In the genomic region with DNA sequence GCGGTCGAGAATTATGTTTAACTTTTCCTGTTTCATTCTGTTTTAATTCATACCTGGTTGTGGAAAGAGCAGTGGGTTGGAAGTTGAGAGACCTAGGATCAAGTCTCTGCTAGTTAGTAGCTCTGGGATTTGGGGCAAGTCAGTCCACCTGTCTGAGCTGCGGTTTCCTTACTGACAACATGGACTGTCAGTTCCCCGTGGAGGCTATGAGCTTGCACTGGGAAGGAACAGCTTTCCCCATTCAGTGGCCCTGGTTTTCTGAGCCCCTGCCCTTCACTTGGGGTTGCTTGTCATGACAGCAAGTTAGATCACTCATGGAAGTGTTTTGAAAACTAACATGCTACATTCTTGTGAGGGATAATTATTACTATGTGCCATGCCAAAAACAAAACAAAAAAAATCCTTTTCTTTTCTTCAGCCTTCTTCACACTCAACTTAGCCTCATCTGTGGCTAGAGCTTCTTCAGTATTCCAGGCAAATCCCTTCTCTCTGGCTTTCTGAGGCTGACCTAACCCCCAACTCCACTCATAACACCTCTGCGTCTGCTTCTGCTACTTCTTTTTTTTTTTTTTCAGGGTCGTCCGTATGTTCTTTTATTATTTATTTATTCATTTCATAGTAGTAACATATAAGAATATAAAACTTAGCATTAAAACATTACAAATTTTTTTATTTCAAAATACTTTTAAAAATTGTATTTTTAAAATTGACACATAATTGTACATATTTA, we compare ENCODE assay signal across 9 cellular contexts. TPM values are rescaled to one million over a fixed set of nuclear protein-coding genes. Genes with fewer than 3 reads are reported as not detected.
DNase-seq lines count a peak whose midpoint lies in the region; ATAC-seq and TF ChIP-seq lines count a peak whose summit lies in the region.
"Had no signal": no experiment of that assay in that cellular context is flagged by ENCODE, and none has a peak within 500 bp of the region (broad histone marks: within the 10 kb centered on the region; RNA-seq: fewer than 3 reads in every experiment).

No MANE protein-coding gene starts in this region.

- H3K27me3 ChIP-seq in heart left ventricle, result no peaks in the 10 kb centered on the region

- intact Hi-C loops in heart left ventricle (cut with DNase I), result loop anchor here in 6 of 10 donors (1.0 to 10.0 kb wide), 7 partner anchors 39 to 96 kb away; a partner anchor contains a TSS
- intact Hi-C loops in left cardiac atrium (cut with DNase I), result loop anchor here (5.0 to 10.0 kb wide), 2 partner anchors 94 to 106 kb away; a partner anchor contains a TSS

- H3K9me3 Mint-ChIP-seq in brain, result peaks cover 0 to 3% (median 0%) of the 10 kb centered on the region in 5 experiments
- no peaks in the 10 kb centered on the region for H3K9me3 Mint-ChIP-seq in memory B cell
- 0 out of 2 replicates have a peak, but pooled peaks cover 3% of the 10 kb centered on the region for H3K9me3 Mint-ChIP-seq in WTC11
- H3K9me3 Mint-ChIP-seq: immature natural killer cell had no signal

- peaks cover 55% of the 10 kb centered on the region for H3K4me1 Mint-ChIP-seq in brain
- no peaks in the 10 kb centered on the region for H3K4me1 Mint-ChIP-seq in memory B cell
- peaks cover 4% of the 10 kb centered on the region; the same call in 1 of the 2 replicates for H3K4me1 Mint-ChIP-seq in WTC11
- H3K4me1 Mint-ChIP-seq: immature natural killer cell had no signal

- POLR2A ChIA-PET in WTC11 (lab: Charles Lee), result interaction anchor here (0.9 to 1.4 kb wide), 2 partner anchors 34 to 91 kb away, joined by 3 to 4 read pairs; no protein-coding TSS in a partner anchor

- CTCF ChIA-PET in WTC11 (lab: Charles Lee), result interaction anchor here (0.5 to 2.4 kb wide), 7 partner anchors 20 to 128 kb away, joined by 3 to 16 read pairs (median 5); no protein-coding TSS in a partner anchor

- 52 to 60% (median 60%) methylated on average over 7 of the region's 7 CpGs for WGBS in heart left ventricle, 4 donors

- no peak overlapping the region for H3K4me3 ChIP-seq in heart left ventricle

- H3K27me3 Mint-ChIP-seq in brain (peaks cover 15% of the 10 kb centered on the region), memory B cell (peaks cover 9% of the 10 kb centered on the region), WTC11 (ENCODE audit: low read depth) (no peaks in the 10 kb centered on the region; the same call in 1 of the 2 replicates)

- no peak for TF ChIP-seq POLR2A in heart left ventricle (IDR thresholded peaks at IDR 0.05)

- peak overlapping the region in 4 of 5 experiments; percentile 7 to 42 (median 32) for H3K4me3 Mint-ChIP-seq in brain
- H3K4me3 Mint-ChIP-seq in memory B cell, result no peak overlapping the region
- H3K4me3 Mint-ChIP-seq in WTC11, result no peak overlapping the region
- H3K4me3 Mint-ChIP-seq: immature natural killer cell had no signal

- in situ Hi-C loops in GM13976 (cut with MboI; ENCODE audit: low sequenced_read_pairs, unreplicated experiment), result no loop called here

- DNase-seq in heart left ventricle (no peak), left cardiac atrium (no peak), memory B cell (ENCODE audit: low spot score in 2 of 2) (no peak), WTC11 (ENCODE audit: low spot score) (no peak), GM13976 (ENCODE audit: low spot score) (no peak)
- DNase-seq: immature natural killer cell had no signal

- TF ChIP-seq CTCF in heart left ventricle (IDR thresholded peaks at IDR 0.05) (no peak), brain (conservative IDR thresholded peaks at IDR 0.05) (no peak), WTC11 (IDR thresholded peaks at IDR 0.05) (no peak), GM13976 (IDR thresholded peaks at IDR 0.05; ENCODE audit: borderline replicate concordance, control extremely low read depth, extremely low read depth, insufficient read depth, missing control alignments) (no peak)

- H3K36me3 ChIP-seq in heart left ventricle, result no peaks in the 10 kb centered on the region

- H3K36me3 Mint-ChIP-seq in brain (no peaks in the 10 kb centered on the region), memory B cell (no peaks in the 10 kb centered on the region), WTC11 (no peaks in the 10 kb centered on the region)
- H3K36me3 Mint-ChIP-seq: immature natural killer cell had no signal

- peak overlapping the region; percentile 61 to 97 (median 89) for H3K27ac Mint-ChIP-seq in brain
- H3K27ac Mint-ChIP-seq in memory B cell, result peak overlapping the region; percentile 66
- no peak overlapping the region for H3K27ac Mint-ChIP-seq in WTC11
- H3K27ac Mint-ChIP-seq: immature natural killer cell had no signal

- no peaks in the 10 kb centered on the region for H3K9me3 ChIP-seq in heart left ventricle

- peaks cover 10 to 55% (median 32%) of the 10 kb centered on the region in 12 donors for H3K4me1 ChIP-seq in heart left ventricle

- H3K27ac ChIP-seq in heart left ventricle, result peak overlapping the region; percentile 51 to 98 (median 90)

- ATAC-seq in heart left ventricle, result no peak
- ATAC-seq in left cardiac atrium, result no peak
- ATAC-seq in memory B cell (ENCODE audit: low read depth), result no peak
- no peak for ATAC-seq in GM21447 (IDR thresholded peaks at IDR 0.05; ENCODE audit: unreplicated experiment)
- ATAC-seq in WTC11, result no peak
- no peak for ATAC-seq in GM18520 (IDR thresholded peaks at IDR 0.05; ENCODE audit: unreplicated experiment)

TF ChIP-seq in WTC11, 78 proteins besides CTCF, POLR2A, EP300 and RAD21 (continues in another document):
- TF ChIP-seq NR1H2 (CRISPR knock-in tag; IDR thresholded peaks at IDR 0.05) (no peak), CREB1 (CRISPR knock-in tag; IDR thresholded peaks at IDR 0.05) (no peak), ZNF232 (CRISPR knock-in tag; IDR thresholded peaks at IDR 0.05) (no peak), SOX15 (CRISPR knock-in tag; IDR thresholded peaks at IDR 0.05) (no peak), FOXJ3 (CRISPR knock-in tag; IDR thresholded peaks at IDR 0.05; ENCODE audit: borderline replicate concordance) (no peak), PRRX2 (CRISPR knock-in tag; IDR thresholded peaks at IDR 0.05) (no peak), FOXP1 (CRISPR knock-in tag; IDR thresholded peaks at IDR 0.05; ENCODE audit: borderline replicate concordance) (no peak), ZNF671 (CRISPR knock-in tag; IDR thresholded peaks at IDR 0.05) (no peak), OVOL2 (CRISPR knock-in tag; IDR thresholded peaks at IDR 0.05; ENCODE audit: borderline replicate concordance) (no peak)
- TF ChIP-seq, protein P1, sequence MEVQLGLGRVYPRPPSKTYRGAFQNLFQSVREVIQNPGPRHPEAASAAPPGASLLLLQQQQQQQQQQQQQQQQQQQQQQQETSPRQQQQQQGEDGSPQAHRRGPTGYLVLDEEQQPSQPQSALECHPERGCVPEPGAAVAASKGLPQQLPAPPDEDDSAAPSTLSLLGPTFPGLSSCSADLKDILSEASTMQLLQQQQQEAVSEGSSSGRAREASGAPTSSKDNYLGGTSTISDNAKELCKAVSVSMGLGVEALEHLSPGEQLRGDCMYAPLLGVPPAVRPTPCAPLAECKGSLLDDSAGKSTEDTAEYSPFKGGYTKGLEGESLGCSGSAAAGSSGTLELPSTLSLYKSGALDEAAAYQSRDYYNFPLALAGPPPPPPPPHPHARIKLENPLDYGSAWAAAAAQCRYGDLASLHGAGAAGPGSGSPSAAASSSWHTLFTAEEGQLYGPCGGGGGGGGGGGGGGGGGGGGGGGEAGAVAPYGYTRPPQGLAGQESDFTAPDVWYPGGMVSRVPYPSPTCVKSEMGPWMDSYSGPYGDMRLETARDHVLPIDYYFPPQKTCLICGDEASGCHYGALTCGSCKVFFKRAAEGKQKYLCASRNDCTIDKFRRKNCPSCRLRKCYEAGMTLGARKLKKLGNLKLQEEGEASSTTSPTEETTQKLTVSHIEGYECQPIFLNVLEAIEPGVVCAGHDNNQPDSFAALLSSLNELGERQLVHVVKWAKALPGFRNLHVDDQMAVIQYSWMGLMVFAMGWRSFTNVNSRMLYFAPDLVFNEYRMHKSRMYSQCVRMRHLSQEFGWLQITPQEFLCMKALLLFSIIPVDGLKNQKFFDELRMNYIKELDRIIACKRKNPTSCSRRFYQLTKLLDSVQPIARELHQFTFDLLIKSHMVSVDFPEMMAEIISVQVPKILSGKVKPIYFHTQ (CRISPR knock-in tag; IDR thresholded peaks at IDR 0.05), result no peak
- TF ChIP-seq, protein P2, sequence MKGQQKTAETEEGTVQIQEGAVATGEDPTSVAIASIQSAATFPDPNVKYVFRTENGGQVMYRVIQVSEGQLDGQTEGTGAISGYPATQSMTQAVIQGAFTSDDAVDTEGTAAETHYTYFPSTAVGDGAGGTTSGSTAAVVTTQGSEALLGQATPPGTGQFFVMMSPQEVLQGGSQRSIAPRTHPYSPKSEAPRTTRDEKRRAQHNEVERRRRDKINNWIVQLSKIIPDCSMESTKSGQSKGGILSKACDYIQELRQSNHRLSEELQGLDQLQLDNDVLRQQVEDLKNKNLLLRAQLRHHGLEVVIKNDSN (CRISPR knock-in tag; IDR thresholded peaks at IDR 0.05), result no peak
- TF ChIP-seq, protein P3, sequence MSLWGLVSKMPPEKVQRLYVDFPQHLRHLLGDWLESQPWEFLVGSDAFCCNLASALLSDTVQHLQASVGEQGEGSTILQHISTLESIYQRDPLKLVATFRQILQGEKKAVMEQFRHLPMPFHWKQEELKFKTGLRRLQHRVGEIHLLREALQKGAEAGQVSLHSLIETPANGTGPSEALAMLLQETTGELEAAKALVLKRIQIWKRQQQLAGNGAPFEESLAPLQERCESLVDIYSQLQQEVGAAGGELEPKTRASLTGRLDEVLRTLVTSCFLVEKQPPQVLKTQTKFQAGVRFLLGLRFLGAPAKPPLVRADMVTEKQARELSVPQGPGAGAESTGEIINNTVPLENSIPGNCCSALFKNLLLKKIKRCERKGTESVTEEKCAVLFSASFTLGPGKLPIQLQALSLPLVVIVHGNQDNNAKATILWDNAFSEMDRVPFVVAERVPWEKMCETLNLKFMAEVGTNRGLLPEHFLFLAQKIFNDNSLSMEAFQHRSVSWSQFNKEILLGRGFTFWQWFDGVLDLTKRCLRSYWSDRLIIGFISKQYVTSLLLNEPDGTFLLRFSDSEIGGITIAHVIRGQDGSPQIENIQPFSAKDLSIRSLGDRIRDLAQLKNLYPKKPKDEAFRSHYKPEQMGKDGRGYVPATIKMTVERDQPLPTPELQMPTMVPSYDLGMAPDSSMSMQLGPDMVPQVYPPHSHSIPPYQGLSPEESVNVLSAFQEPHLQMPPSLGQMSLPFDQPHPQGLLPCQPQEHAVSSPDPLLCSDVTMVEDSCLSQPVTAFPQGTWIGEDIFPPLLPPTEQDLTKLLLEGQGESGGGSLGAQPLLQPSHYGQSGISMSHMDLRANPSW (CRISPR knock-in tag; conservative IDR thresholded peaks at IDR 0.05; ENCODE audit: low read depth), result no peak

RNA-seq across cellular contexts. Expression of a gene that starts 43.0 kb away (rescaled TPM):
- total RNA-seq in heart left ventricle (10 to 100 TPM; 26.3 to 49.1 (median 38.9) TPM), left cardiac atrium (10 to 100 TPM; 36.6 to 39.9 TPM), WTC11 (2021) (44.9 to 49.5 TPM (median 48.7 TPM) in 3 replicates)
- polyA plus RNA-seq in heart left ventricle (10 to 100 TPM; 22.5 to 29.5 TPM), brain (ENCODE audit: insufficient read depth, low read depth, low replicate concordance) (11.6 TPM)

Comparison
In these comparisons a context has a peak if more than half of its experiments do, and no peak if none do; other contexts are left out.
1. H3K4me3 Mint-ChIP-seq: peak in brain (4 of 5); none in memory B cell (single experiment) and WTC11 (single experiment).